In genomic region chr15:53414167-53414566, GRCh38 we compare ENCODE assay signal across 1 cellular context.
TF ChIP-seq lines count a peak whose summit lies in the region.

No MANE protein-coding gene starts in this region.

TF ChIP-seq in HepG2, 621 proteins besides CTCF, POLR2A, EP300 and RAD21 (continued from another document and continues in another):
- TF ChIP-seq, protein P1, sequence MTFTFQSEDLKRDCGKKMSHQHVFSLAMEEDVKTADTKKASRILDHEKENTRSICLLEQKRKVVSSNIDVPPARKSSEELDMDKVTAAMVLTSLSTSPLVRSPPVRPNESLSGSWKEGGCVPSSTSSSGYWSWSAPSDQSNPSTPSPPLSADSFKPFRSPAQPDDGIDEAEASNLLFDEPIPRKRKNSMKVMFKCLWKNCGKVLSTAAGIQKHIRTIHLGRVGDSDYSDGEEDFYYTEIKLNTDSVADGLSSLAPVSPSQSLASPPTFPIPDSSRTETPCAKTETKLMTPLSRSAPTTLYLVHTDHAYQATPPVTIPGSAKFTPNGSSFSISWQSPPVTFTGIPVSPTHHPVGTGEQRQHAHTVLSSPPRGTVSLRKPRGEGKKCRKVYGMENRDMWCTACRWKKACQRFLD (CRISPR knock-in tag; IDR thresholded peaks at IDR 0.05; ENCODE audit: borderline replicate concordance), result no peak
- TF ChIP-seq ZNF552 (CRISPR knock-in tag; IDR thresholded peaks at IDR 0.05; ENCODE audit: borderline replicate concordance) (no peak), RFX3 (CRISPR knock-in tag; IDR thresholded peaks at IDR 0.05) (peak; percentile 76), PPARG (CRISPR knock-in tag; conservative IDR thresholded peaks at IDR 0.05) (no peak), ZSCAN5A (CRISPR knock-in tag; IDR thresholded peaks at IDR 0.05; ENCODE audit: borderline replicate concordance) (no peak), SATB2 (CRISPR knock-in tag; IDR thresholded peaks at IDR 0.05) (no peak), FOXA3 (CRISPR knock-in tag; IDR thresholded peaks at IDR 0.05) (peak; percentile 64), KAT7 (CRISPR knock-in tag; IDR thresholded peaks at IDR 0.05; ENCODE audit: borderline replicate concordance) (no peak), ZNF878 (CRISPR knock-in tag; IDR thresholded peaks at IDR 0.05) (no peak), CC2D1A (CRISPR knock-in tag; IDR thresholded peaks at IDR 0.05) (no peak), HIC2 (CRISPR knock-in tag; IDR thresholded peaks at IDR 0.05; ENCODE audit: low read depth) (no peak), ZNF598 (CRISPR knock-in tag; IDR thresholded peaks at IDR 0.05; ENCODE audit: borderline replicate concordance) (no peak), CREM (IDR thresholded peaks at IDR 0.05) (peak; percentile 33; the same call in 1 of the 2 replicates), CREM (CRISPR knock-in tag; IDR thresholded peaks at IDR 0.05) (no peak), ZNF512 (CRISPR knock-in tag; IDR thresholded peaks at IDR 0.05) (no peak), ZNF10 (CRISPR knock-in tag; IDR thresholded peaks at IDR 0.05; ENCODE audit: borderline replicate concordance, low read depth) (no peak), ATM (IDR thresholded peaks at IDR 0.05; ENCODE audit: borderline replicate concordance) (no peak), ZNF207 (IDR thresholded peaks at IDR 0.05; ENCODE audit: borderline replicate concordance) (no peak), HNF4A (CRISPR knock-in tag; IDR thresholded peaks at IDR 0.05) (peak; percentile 35), ZNF672 (CRISPR knock-in tag; IDR thresholded peaks at IDR 0.05) (no peak), ZNF616 (CRISPR knock-in tag; IDR thresholded peaks at IDR 0.05; ENCODE audit: low read depth) (no peak), SCMH1 (CRISPR knock-in tag; IDR thresholded peaks at IDR 0.05; ENCODE audit: borderline replicate concordance) (no peak), CBFB (CRISPR knock-in tag; IDR thresholded peaks at IDR 0.05) (no peak), CBX2 (IDR thresholded peaks at IDR 0.05; ENCODE audit: low read depth, low read length) (no peak), CBX2 (CRISPR knock-in tag; IDR thresholded peaks at IDR 0.05; ENCODE audit: low read depth) (no peak), NFE2 (CRISPR knock-in tag; IDR thresholded peaks at IDR 0.05) (no peak), NFKB2 (CRISPR knock-in tag; IDR thresholded peaks at IDR 0.05; ENCODE audit: borderline replicate concordance) (no peak), MYC (CRISPR knock-in tag; IDR thresholded peaks at IDR 0.05; ENCODE audit: borderline replicate concordance) (no peak), YEATS2 (CRISPR knock-in tag; IDR thresholded peaks at IDR 0.05; ENCODE audit: borderline replicate concordance) (no peak), NFYC (CRISPR knock-in tag; IDR thresholded peaks at IDR 0.05) (no peak), MBNL3 (CRISPR knock-in tag; conservative IDR thresholded peaks at IDR 0.05) (no peak)
- TF ChIP-seq, protein P2, sequence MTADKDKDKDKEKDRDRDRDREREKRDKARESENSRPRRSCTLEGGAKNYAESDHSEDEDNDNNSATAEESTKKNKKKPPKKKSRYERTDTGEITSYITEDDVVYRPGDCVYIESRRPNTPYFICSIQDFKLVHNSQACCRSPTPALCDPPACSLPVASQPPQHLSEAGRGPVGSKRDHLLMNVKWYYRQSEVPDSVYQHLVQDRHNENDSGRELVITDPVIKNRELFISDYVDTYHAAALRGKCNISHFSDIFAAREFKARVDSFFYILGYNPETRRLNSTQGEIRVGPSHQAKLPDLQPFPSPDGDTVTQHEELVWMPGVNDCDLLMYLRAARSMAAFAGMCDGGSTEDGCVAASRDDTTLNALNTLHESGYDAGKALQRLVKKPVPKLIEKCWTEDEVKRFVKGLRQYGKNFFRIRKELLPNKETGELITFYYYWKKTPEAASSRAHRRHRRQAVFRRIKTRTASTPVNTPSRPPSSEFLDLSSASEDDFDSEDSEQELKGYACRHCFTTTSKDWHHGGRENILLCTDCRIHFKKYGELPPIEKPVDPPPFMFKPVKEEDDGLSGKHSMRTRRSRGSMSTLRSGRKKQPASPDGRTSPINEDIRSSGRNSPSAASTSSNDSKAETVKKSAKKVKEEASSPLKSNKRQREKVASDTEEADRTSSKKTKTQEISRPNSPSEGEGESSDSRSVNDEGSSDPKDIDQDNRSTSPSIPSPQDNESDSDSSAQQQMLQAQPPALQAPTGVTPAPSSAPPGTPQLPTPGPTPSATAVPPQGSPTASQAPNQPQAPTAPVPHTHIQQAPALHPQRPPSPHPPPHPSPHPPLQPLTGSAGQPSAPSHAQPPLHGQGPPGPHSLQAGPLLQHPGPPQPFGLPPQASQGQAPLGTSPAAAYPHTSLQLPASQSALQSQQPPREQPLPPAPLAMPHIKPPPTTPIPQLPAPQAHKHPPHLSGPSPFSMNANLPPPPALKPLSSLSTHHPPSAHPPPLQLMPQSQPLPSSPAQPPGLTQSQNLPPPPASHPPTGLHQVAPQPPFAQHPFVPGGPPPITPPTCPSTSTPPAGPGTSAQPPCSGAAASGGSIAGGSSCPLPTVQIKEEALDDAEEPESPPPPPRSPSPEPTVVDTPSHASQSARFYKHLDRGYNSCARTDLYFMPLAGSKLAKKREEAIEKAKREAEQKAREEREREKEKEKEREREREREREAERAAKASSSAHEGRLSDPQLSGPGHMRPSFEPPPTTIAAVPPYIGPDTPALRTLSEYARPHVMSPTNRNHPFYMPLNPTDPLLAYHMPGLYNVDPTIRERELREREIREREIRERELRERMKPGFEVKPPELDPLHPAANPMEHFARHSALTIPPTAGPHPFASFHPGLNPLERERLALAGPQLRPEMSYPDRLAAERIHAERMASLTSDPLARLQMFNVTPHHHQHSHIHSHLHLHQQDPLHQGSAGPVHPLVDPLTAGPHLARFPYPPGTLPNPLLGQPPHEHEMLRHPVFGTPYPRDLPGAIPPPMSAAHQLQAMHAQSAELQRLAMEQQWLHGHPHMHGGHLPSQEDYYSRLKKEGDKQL (CRISPR knock-in tag; IDR thresholded peaks at IDR 0.05; ENCODE audit: low read depth), result no peak
- TF ChIP-seq, protein P3, sequence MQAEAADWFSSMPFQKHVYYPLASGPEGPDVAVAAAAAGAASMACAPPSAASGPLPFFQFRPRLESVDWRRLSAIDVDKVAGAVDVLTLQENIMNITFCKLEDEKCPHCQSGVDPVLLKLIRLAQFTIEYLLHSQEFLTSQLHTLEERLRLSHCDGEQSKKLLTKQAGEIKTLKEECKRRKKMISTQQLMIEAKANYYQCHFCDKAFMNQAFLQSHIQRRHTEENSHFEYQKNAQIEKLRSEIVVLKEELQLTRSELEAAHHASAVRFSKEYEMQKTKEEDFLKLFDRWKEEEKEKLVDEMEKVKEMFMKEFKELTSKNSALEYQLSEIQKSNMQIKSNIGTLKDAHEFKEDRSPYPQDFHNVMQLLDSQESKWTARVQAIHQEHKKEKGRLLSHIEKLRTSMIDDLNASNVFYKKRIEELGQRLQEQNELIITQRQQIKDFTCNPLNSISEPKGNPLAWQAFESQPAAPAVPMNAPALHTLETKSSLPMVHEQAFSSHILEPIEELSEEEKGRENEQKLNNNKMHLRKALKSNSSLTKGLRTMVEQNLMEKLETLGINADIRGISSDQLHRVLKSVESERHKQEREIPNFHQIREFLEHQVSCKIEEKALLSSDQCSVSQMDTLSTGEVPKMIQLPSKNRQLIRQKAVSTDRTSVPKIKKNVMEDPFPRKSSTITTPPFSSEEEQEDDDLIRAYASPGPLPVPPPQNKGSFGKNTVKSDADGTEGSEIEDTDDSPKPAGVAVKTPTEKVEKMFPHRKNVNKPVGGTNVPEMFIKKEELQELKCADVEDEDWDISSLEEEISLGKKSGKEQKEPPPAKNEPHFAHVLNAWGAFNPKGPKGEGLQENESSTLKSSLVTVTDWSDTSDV (CRISPR knock-in tag; IDR thresholded peaks at IDR 0.05), result no peak
- TF ChIP-seq, protein P4, sequence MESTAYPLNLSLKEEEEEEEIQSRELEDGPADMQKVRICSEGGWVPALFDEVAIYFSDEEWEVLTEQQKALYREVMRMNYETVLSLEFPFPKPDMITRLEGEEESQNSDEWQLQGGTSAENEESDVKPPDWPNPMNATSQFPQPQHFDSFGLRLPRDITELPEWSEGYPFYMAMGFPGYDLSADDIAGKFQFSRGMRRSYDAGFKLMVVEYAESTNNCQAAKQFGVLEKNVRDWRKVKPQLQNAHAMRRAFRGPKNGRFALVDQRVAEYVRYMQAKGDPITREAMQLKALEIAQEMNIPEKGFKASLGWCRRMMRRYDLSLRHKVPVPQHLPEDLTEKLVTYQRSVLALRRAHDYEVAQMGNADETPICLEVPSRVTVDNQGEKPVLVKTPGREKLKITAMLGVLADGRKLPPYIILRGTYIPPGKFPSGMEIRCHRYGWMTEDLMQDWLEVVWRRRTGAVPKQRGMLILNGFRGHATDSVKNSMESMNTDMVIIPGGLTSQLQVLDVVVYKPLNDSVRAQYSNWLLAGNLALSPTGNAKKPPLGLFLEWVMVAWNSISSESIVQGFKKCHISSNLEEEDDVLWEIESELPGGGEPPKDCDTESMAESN (CRISPR knock-in tag; conservative IDR thresholded peaks at IDR 0.05), result no peak
- TF ChIP-seq, protein P5, sequence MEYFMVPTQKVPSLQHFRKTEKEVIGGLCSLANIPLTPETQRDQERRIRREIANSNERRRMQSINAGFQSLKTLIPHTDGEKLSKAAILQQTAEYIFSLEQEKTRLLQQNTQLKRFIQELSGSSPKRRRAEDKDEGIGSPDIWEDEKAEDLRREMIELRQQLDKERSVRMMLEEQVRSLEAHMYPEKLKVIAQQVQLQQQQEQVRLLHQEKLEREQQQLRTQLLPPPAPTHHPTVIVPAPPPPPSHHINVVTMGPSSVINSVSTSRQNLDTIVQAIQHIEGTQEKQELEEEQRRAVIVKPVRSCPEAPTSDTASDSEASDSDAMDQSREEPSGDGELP (IDR thresholded peaks at IDR 0.05; ENCODE audit: borderline replicate concordance, low read depth), result peak; percentile 41; the same call in 1 of the 2 replicates
- TF ChIP-seq, protein P6, sequence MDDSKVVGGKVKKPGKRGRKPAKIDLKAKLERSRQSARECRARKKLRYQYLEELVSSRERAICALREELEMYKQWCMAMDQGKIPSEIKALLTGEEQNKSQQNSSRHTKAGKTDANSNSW (CRISPR knock-in tag; IDR thresholded peaks at IDR 0.05; ENCODE audit: borderline replicate concordance), result no peak
- TF ChIP-seq, protein P7, sequence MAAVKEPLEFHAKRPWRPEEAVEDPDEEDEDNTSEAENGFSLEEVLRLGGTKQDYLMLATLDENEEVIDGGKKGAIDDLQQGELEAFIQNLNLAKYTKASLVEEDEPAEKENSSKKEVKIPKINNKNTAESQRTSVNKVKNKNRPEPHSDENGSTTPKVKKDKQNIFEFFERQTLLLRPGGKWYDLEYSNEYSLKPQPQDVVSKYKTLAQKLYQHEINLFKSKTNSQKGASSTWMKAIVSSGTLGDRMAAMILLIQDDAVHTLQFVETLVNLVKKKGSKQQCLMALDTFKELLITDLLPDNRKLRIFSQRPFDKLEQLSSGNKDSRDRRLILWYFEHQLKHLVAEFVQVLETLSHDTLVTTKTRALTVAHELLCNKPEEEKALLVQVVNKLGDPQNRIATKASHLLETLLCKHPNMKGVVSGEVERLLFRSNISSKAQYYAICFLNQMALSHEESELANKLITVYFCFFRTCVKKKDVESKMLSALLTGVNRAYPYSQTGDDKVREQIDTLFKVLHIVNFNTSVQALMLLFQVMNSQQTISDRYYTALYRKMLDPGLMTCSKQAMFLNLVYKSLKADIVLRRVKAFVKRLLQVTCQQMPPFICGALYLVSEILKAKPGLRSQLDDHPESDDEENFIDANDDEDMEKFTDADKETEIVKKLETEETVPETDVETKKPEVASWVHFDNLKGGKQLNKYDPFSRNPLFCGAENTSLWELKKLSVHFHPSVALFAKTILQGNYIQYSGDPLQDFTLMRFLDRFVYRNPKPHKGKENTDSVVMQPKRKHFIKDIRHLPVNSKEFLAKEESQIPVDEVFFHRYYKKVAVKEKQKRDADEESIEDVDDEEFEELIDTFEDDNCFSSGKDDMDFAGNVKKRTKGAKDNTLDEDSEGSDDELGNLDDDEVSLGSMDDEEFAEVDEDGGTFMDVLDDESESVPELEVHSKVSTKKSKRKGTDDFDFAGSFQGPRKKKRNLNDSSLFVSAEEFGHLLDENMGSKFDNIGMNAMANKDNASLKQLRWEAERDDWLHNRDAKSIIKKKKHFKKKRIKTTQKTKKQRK (IDR thresholded peaks at IDR 0.05; ENCODE audit: low read length), result no peak
